ENCODE assay signal across 8 cellular contexts in the genomic region with DNA sequence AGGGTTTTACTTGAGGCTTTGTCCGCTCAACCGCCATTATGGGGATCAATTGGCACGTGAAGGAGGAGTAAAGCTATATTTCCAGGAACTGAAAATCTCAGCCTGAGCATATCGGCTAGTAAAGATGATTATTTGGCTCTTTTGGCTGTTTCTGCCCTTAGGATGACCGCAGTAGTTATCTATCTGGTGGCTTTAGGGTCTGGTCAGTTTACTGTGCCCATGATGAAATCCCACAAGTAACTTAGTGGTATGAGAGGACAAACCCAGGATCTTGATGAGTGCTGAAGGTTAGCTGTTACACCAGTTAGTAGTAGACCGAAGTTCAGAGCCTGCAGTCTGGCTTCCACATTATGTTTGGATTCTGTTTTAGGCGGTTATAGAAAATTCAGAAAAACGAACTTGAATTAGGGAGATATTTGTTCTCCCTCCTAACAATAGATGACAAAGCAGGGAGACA. TPM values are rescaled to one million over a fixed set of nuclear protein-coding genes. Genes with fewer than 3 reads are reported as not detected.
DNase-seq lines count a peak whose midpoint lies in the region; ATAC-seq and TF ChIP-seq lines count a peak whose summit lies in the region.

No MANE protein-coding gene starts in this region.

- peak overlapping the region; percentile 100 for H3K4me3 Mint-ChIP-seq in glutamatergic neuron (ENCODE audit: unreplicated experiment)

- peaks cover 17% of the 10 kb centered on the region for H3K9me3 Mint-ChIP-seq in glutamatergic neuron (ENCODE audit: unreplicated experiment)

- H3K27ac ChIP-seq in WERI-Rb-1 (peak overlapping the region; percentile 99), smooth muscle cell (ENCODE audit: low read depth) (peak overlapping the region; percentile 98)

- 1% methylated on average over 8 of the region's 8 CpGs for WGBS in smooth muscle cell (ENCODE audit: low lambda C conversion rate)

- peak overlapping the region; percentile 85 for H3K4me3 ChIP-seq in WERI-Rb-1 (ENCODE audit: low read depth, low read length)
- H3K4me3 ChIP-seq in smooth muscle cell = peak overlapping the region; percentile 92

- peaks cover 12% of the 10 kb centered on the region for H3K27me3 Mint-ChIP-seq in glutamatergic neuron (ENCODE audit: unreplicated experiment)

- H3K36me3 Mint-ChIP-seq in glutamatergic neuron (ENCODE audit: unreplicated experiment) = peaks cover 5% of the 10 kb centered on the region

- no peak overlapping the region for H2AFZ ChIP-seq in smooth muscle cell (ENCODE audit: low read depth)

- peaks cover 60% of the 10 kb centered on the region for H4K20me1 ChIP-seq in smooth muscle cell (ENCODE audit: low read depth)

- H3K36me3 ChIP-seq in WERI-Rb-1 (peaks cover 64% of the 10 kb centered on the region), smooth muscle cell (ENCODE audit: low read depth) (peaks cover 19% of the 10 kb centered on the region)

- H3K9me3 ChIP-seq in WERI-Rb-1 (ENCODE audit: severe bottlenecking) (no peaks in the 10 kb centered on the region), smooth muscle cell (replicated peaks; ENCODE audit: low read depth) (no peaks in the 10 kb centered on the region)

- H3K4me2 ChIP-seq in smooth muscle cell = peak overlapping the region; percentile 99

- DNase-seq in SKM-1 treated with dmso at 0.1 percent for 144 hours (lab: John Stamatoyannopoulos, UW; ENCODE audit: unreplicated experiment) (peak; percentile 65), SKM-1 (lab: John Stamatoyannopoulos, UW; ENCODE audit: unreplicated experiment) (no peak), WERI-Rb-1 (no peak), glutamatergic neuron (no peak), smooth muscle cell (lab: John Stamatoyannopoulos, UW; ENCODE audit: unreplicated experiment) (no peak), NCI-H2029 treated with DMSO at 0.1 percent for 48 hours (lab: John Stamatoyannopoulos, UW) (no peak)

- peaks cover 53% of the 10 kb centered on the region for H3K79me2 ChIP-seq in smooth muscle cell (ENCODE audit: low read depth)

- H3K4me1 Mint-ChIP-seq in glutamatergic neuron (ENCODE audit: low read depth, unreplicated experiment) = peaks cover 41% of the 10 kb centered on the region

- ATAC-seq in GM18502 (IDR thresholded peaks at IDR 0.05; ENCODE audit: poor library complexity, unreplicated experiment) (no peak), HG03139 (IDR thresholded peaks at IDR 0.05; ENCODE audit: unreplicated experiment) (no peak)

- TF ChIP-seq CTCF in WERI-Rb-1 (IDR thresholded peaks at IDR 0.05; ENCODE audit: low read depth, low read length) (no peak), glutamatergic neuron (IDR thresholded peaks at IDR 0.05; ENCODE audit: partially characterized antibody, unreplicated experiment) (no peak), smooth muscle cell (IDR thresholded peaks at IDR 0.05; ENCODE audit: borderline replicate concordance, insufficient read depth, poor library complexity, severe bottlenecking) (no peak)

- H3K9ac ChIP-seq in smooth muscle cell (ENCODE audit: low read depth) = peak overlapping the region; percentile 96

- H3F3A ChIP-seq in smooth muscle cell (ENCODE audit: low read depth) = peaks cover 54% of the 10 kb centered on the region

- H3K27me3 ChIP-seq in WERI-Rb-1 (ENCODE audit: insufficient read depth, low read depth, severe bottlenecking) = no peaks in the 10 kb centered on the region
- H3K27me3 ChIP-seq in smooth muscle cell (ENCODE audit: low read depth) = no peaks in the 10 kb centered on the region

- peak overlapping the region; percentile 91 for H3K27ac Mint-ChIP-seq in glutamatergic neuron (ENCODE audit: unreplicated experiment)

- peaks cover 38% of the 10 kb centered on the region for H3K4me1 ChIP-seq in smooth muscle cell (ENCODE audit: low read depth)

RNA-seq across cellular contexts. Expression of a gene that starts 1.2 kb away (rescaled TPM):
- 302 TPM for total RNA-seq in glutamatergic neuron (ENCODE audit: unreplicated experiment)
- total RNA-seq in smooth muscle cell = 93.8 and 108 TPM in 2 replicates
- 108 and 126 TPM in 2 replicates for polyA plus RNA-seq in smooth muscle cell

RNA-seq across cellular contexts. Expression of a gene that starts 21.1 kb away (rescaled TPM):
- total RNA-seq in glutamatergic neuron (ENCODE audit: unreplicated experiment) = 49.6 TPM
- 44.0 and 83.2 TPM in 2 replicates for total RNA-seq in smooth muscle cell
- polyA plus RNA-seq in smooth muscle cell = 33.2 and 44.5 TPM in 2 replicates

RNA-seq across cellular contexts. Expression of a gene that starts 37.2 kb away (rescaled TPM):
- total RNA-seq in glutamatergic neuron (ENCODE audit: unreplicated experiment) (0.78 TPM), smooth muscle cell (9.4 and 15.1 TPM in 2 replicates)
- 17.5 and 72.9 TPM in 2 replicates for polyA plus RNA-seq in smooth muscle cell

RNA-seq across cellular contexts. Expression of a gene that starts 44.1 kb away (rescaled TPM):
- total RNA-seq in glutamatergic neuron (ENCODE audit: unreplicated experiment) = 1.4 TPM
- total RNA-seq in smooth muscle cell = 5.0 and 6.6 TPM in 2 replicates
- 35.0 and 35.9 TPM in 2 replicates for polyA plus RNA-seq in smooth muscle cell

RNA-seq across cellular contexts. Expression of a gene that starts 55.4 kb away (rescaled TPM):
- total RNA-seq in glutamatergic neuron (ENCODE audit: unreplicated experiment) = 75.1 TPM
- 167 and 195 TPM in 2 replicates for total RNA-seq in smooth muscle cell
- 316 and 328 TPM in 2 replicates for polyA plus RNA-seq in smooth muscle cell
